In genomic region chr1:107748529-107748928, GRCh38 we compare ENCODE assay signal across 8 cellular contexts.
A peak's percentile ranks its signal among the peaks of the same experiment; 100 is the strongest.
DNase-seq lines count a peak whose midpoint lies in the region; ATAC-seq, FAIRE-seq and TF ChIP-seq lines count a peak whose summit lies in the region.

No MANE protein-coding gene starts in this region.

- H3K9me3 ChIP-seq in hepatocyte (ENCODE audit: low read depth), result no peaks in the 10 kb centered on the region

- H3K4me2 ChIP-seq in hepatocyte, result no peak overlapping the region

- DNase-seq in AG10803 (ENCODE audit: low read depth) (peak; percentile 48), HTR-8/SVneo (ENCODE audit: insufficient read length, low spot score) (peak; percentile 0), hepatocyte (ENCODE audit: low spot score) (peak; percentile 48)
- DNase-seq in central memory CD4-positive, alpha-beta T cell, result no peak
- no peak for DNase-seq in stimulated activated naive CD8-positive, alpha-beta T cell treated with anti-CD3 and anti-CD28 coated beads, Interleukin-15, Interleukin-2, amounts not matched to agents 100 U/mL and 50 U/mL, for 24 hours

- WGBS in hepatocyte (ENCODE audit: low lambda C conversion rate, missing lambda C conversion rate), result 40% methylated on average over 2 of the region's 2 CpGs

- H3K36me3 ChIP-seq in hepatocyte (replicated peaks; ENCODE audit: insufficient read depth, low read depth), result no peaks in the 10 kb centered on the region

- ATAC-seq in SK-N-SH treated with all-trans-retinoic acid at 6 μM for 48 hours, result 0 out of 3 replicates have a peak, but pooled peaks have one; percentile 43
- ATAC-seq in HG03460 (IDR thresholded peaks at IDR 0.05; ENCODE audit: unreplicated experiment), result no peak
- ATAC-seq in GM18498 (IDR thresholded peaks at IDR 0.05; ENCODE audit: unreplicated experiment), result no peak
- ATAC-seq in stimulated activated naive CD8-positive, alpha-beta T cell treated with anti-CD3 and anti-CD28 coated beads, Interleukin-15, Interleukin-2, amounts not matched to agents 100 U/mL and 50 U/mL, for 24 hours, result no peak

- H3K9me2 ChIP-seq in hepatocyte (replicated peaks; ENCODE audit: insufficient read depth), result no peaks in the 10 kb centered on the region

- H3K27ac ChIP-seq in hepatocyte, result no peak overlapping the region

- no peak overlapping the region for H2AFZ ChIP-seq in hepatocyte

- H3K4me3 ChIP-seq in AG10803 (ENCODE audit: low read length) (no peak overlapping the region), hepatocyte (no peak overlapping the region)

- TF ChIP-seq CTCF in AG10803 (conservative IDR thresholded peaks at IDR 0.05; ENCODE audit: low read length), result peak; percentile 64
- TF ChIP-seq CTCF in hepatocyte (IDR thresholded peaks at IDR 0.05; ENCODE audit: poor library complexity), result peak; percentile 70

- no peaks in the 10 kb centered on the region for H3K79me2 ChIP-seq in hepatocyte

- FAIRE-seq in HTR-8/SVneo (lab: Jason Lieb, UNC), result no peak

- no peaks in the 10 kb centered on the region for H4K20me1 ChIP-seq in hepatocyte (ENCODE audit: insufficient read depth, poor library complexity, severe bottlenecking)

- no peaks in the 10 kb centered on the region for H3K4me1 ChIP-seq in hepatocyte (ENCODE audit: insufficient read depth)

- no peaks in the 10 kb centered on the region for H3K27me3 ChIP-seq in hepatocyte

TF ChIP-seq in SK-N-SH treated with all-trans-retinoic acid at 6 μM for 48 hours, 23 proteins besides CTCF, POLR2A, EP300 and RAD21:
- TF ChIP-seq CSDC2 (CRISPR knock-in tag; IDR thresholded peaks at IDR 0.05) (no peak), POU6F1 (CRISPR knock-in tag; IDR thresholded peaks at IDR 0.05; ENCODE audit: borderline replicate concordance, low read depth) (no peak), ESRRG (CRISPR knock-in tag; IDR thresholded peaks at IDR 0.05) (no peak), ZNF565 (CRISPR knock-in tag; conservative IDR thresholded peaks at IDR 0.05; ENCODE audit: low read depth) (no peak), ZFP30 (CRISPR knock-in tag; IDR thresholded peaks at IDR 0.05) (no peak), CSRNP3 (CRISPR knock-in tag; IDR thresholded peaks at IDR 0.05) (no peak), CREB5 (CRISPR knock-in tag; IDR thresholded peaks at IDR 0.05; ENCODE audit: low read depth) (no peak), BACH2 (CRISPR knock-in tag; IDR thresholded peaks at IDR 0.05; ENCODE audit: borderline replicate concordance) (no peak), OSR1 (CRISPR knock-in tag; IDR thresholded peaks at IDR 0.05) (no peak), TSHZ2 (CRISPR knock-in tag; IDR thresholded peaks at IDR 0.05) (no peak), TOX (CRISPR knock-in tag; IDR thresholded peaks at IDR 0.05; ENCODE audit: borderline replicate concordance) (no peak), ZFP3 (CRISPR knock-in tag; IDR thresholded peaks at IDR 0.05) (no peak), PPARA (CRISPR knock-in tag; IDR thresholded peaks at IDR 0.05; ENCODE audit: borderline replicate concordance) (no peak), ZNF70 (CRISPR knock-in tag; IDR thresholded peaks at IDR 0.05) (no peak), GLIS3 (CRISPR knock-in tag; IDR thresholded peaks at IDR 0.05) (no peak), ISL1 (CRISPR knock-in tag; IDR thresholded peaks at IDR 0.05) (no peak), ZC3H10 (CRISPR knock-in tag; IDR thresholded peaks at IDR 0.05) (no peak), TCF4 (CRISPR knock-in tag; IDR thresholded peaks at IDR 0.05; ENCODE audit: borderline replicate concordance) (no peak), PATZ1 (CRISPR knock-in tag; IDR thresholded peaks at IDR 0.05; ENCODE audit: borderline replicate concordance) (no peak), RARB (CRISPR knock-in tag; IDR thresholded peaks at IDR 0.05) (no peak)

Comparison
In these comparisons a context has a peak if more than half of its experiments do, and no peak if none do; other contexts are left out.
1. DNase-seq: peak in AG10803 (single experiment), HTR-8/SVneo (single experiment) and hepatocyte (single experiment); none in central memory CD4-positive, alpha-beta T cell (single experiment) and stimulated activated naive CD8-positive, alpha-beta T cell treated with anti-CD3 and anti-CD28 coated beads, Interleukin-15, Interleukin-2, amounts not matched to agents 100 U/mL and 50 U/mL, for 24 hours (single experiment).